Comparison of ENCODE assay signal across 33 cellular contexts in genomic region chr7:1478480-1478879, GRCh38.
"Had no signal": no experiment of that assay in that cellular context is flagged by ENCODE, and none has a peak within 500 bp of the region (broad histone marks: within the 10 kb centered on the region; RNA-seq: fewer than 3 reads in every experiment).

No MANE protein-coding gene starts in this region.

- H3K4me3 ChIP-seq: adrenal gland, ascending aorta, body of pancreas, breast epithelium, cardiac muscle cell had no signal

- H3K27ac ChIP-seq: adrenal gland, ascending aorta, body of pancreas, brain microvascular endothelial cell, breast epithelium, cardiac muscle cell had no signal

- DNase-seq: activated effector memory CD4-positive, alpha-beta T cell treated with anti-CD3 and anti-CD28 coated beads, Interleukin-2, amount 50 U/mL, for 16 hours; activated effector memory CD4-positive, alpha-beta T cell treated with Interleukin-2 at 50 U/mL for 16 hours; activated gamma-delta T cell; activated gamma-delta T cell treated with Interleukin-2 at 50 U/mL for 16 hours; activated naive CD4-positive, alpha-beta T cell; activated naive CD4-positive, alpha-beta T cell treated with anti-CD3 and anti-CD28 coated beads for 36 hours; activated naive CD4-positive, alpha-beta T cell treated with anti-CD3 and anti-CD28 coated beads, Interleukin-2, amount 10 ng/mL, durations not matched to agents 7 days and 5 days; activated naive CD4-positive, alpha-beta T cell treated with anti-CD3 and anti-CD28 coated beads, Interleukin-2, amount 50 U/mL, for 16 hours; activated naive CD4-positive, alpha-beta T cell treated with Interleukin-2 at 50 U/mL for 16 hours; activated naive CD8-positive, alpha-beta T cell treated with anti-CD3 and anti-CD28 coated beads for 36 hours; activated naive CD8-positive, alpha-beta T cell treated with anti-CD3 and anti-CD28 coated beads, Interleukin-2, amount 10 ng/mL, durations not matched to agents 7 days and 5 days; activated naive CD8-positive, alpha-beta T cell treated with anti-CD3 and anti-CD28 coated beads, Interleukin-2, amount 50 U/mL, for 24 hours; activated T-cell treated with anti-CD3 and anti-CD28 coated beads, Interleukin-2, amount 50 U/mL, for 24 hours; activated T-cell treated with anti-CD3 and anti-CD28 coated beads, Interleukin-2, amount 50 U/mL, for 4 hours; activated T-cell treated with anti-CD3 and anti-CD28 coated beads, Interleukin-2, amount 50 U/mL, for 48 hours; activated T-cell treated with anti-CD3 and anti-CD28 coated beads, Interleukin-2, amount 50 U/mL, for 72 hours; adrenal gland; amniotic stem cell; amygdala; anterior cingulate cortex; aorta; body of pancreas; brain microvascular endothelial cell; caudate nucleus; central memory CD4-positive, alpha-beta T cell; cerebellar nuclear complex had no signal

- H3K27me3 ChIP-seq: adrenal gland, ascending aorta, body of pancreas, brain microvascular endothelial cell, breast epithelium, cardiac muscle cell had no signal

- ATAC-seq: activated naive CD4-positive, alpha-beta T cell treated with anti-CD3 and anti-CD28 coated beads, Interleukin-2, amount 50 U/mL, for 72 hours; activated naive CD8-positive, alpha-beta T cell treated with anti-CD3 and anti-CD28 coated beads, Interleukin-2, amount 50 U/mL, for 24 hours; activated T-cell treated with anti-CD3 and anti-CD28 coated beads, Interleukin-2, amount 50 U/mL, for 4 hours; activated T-cell treated with anti-CD3 and anti-CD28 coated beads, Interleukin-2, amount 50 U/mL, for 72 hours; activated T-helper 17 cell treated with anti-CD3 and anti-CD28 coated beads, Interleukin-2, amount 50 U/mL, for 72 hours; body of pancreas had no signal

- H3K4me1 ChIP-seq: ascending aorta had no signal

- FAIRE-seq: astrocyte, bronchial epithelial cell had no signal

- H3K9me3 ChIP-seq: adrenal gland, ascending aorta, body of pancreas, breast epithelium had no signal
